ENCODE assay signal across 8 cellular contexts in genomic region chr6:19836799-19837510, GRCh38. TPM values are rescaled to one million over a fixed set of nuclear protein-coding genes. Genes with fewer than 3 reads are reported as not detected.
DNase-seq lines count a peak whose midpoint lies in the region; ATAC-seq and TF ChIP-seq lines count a peak whose summit lies in the region.

TSS of gene ID4 (plus strand) at chr6:19837370. CDS start at chr6:19837755, 385 bp downstream.

- peak within 1 kb of the TSS in 51 of 59 donors; percentile 11 to 88 (median 68) for H3K27ac ChIP-seq in dorsolateral prefrontal cortex

- peak; percentile 80 for DNase-seq in G401 (ENCODE audit: low spot score)
- peak; percentile 93 to 94 for DNase-seq in NCI-H524 (lab: John Stamatoyannopoulos, UW)
- DNase-seq in dorsolateral prefrontal cortex: peak; percentile 57 to 90 (median 85)
- peak; percentile 100 for DNase-seq in left kidney (ENCODE audit: low read depth, low spot score)
- DNase-seq in stromal cell of bone marrow (ENCODE audit: low read depth): peak; percentile 95
- DNase-seq in SW 1271 (lab: John Stamatoyannopoulos, UW): no peak

- in situ Hi-C loops in G401 (cut with HindIII; ENCODE audit: low sequenced_read_pairs): no loop called here

- intact Hi-C loops in dorsolateral prefrontal cortex (cut with DNase I): loop anchor here (2.0 to 5.0 kb wide), 2 partner anchors 32 to 35 kb away; no protein-coding TSS in a partner anchor

- TF ChIP-seq CTCF in dorsolateral prefrontal cortex (IDR thresholded peaks at IDR 0.05 in 54 of 56, conservative IDR thresholded peaks at IDR 0.05 in 2 of 56; ENCODE audit: low read depth in 1 of 56, partially characterized antibody in 56 of 56): no peak

- H3K27me3 ChIP-seq in dorsolateral prefrontal cortex: peaks cover 0 to 66% (median 20%) of the 10 kb centered on the region in 45 donors

- H3K4me3 ChIP-seq in dorsolateral prefrontal cortex: peak within 1 kb of the TSS; percentile 35 to 77 (median 63)

- no peak for ATAC-seq in GM21423 (IDR thresholded peaks at IDR 0.05; ENCODE audit: unreplicated experiment)
- no peak for ATAC-seq in GM18511 (IDR thresholded peaks at IDR 0.05; ENCODE audit: unreplicated experiment)

RNA-seq across cellular contexts. Expression of gene ID4, which starts in this region (rescaled TPM):
- 33.5 and 38.2 TPM in 2 replicates for total RNA-seq in G401 (2014; rRNA removed; shearing (Covaris generic))
- 100 to 1,000 TPM in 2 of 120 experiments, 10 to 100 TPM in 118; 11.2 to 125 (median 47.8) TPM for total RNA-seq in dorsolateral prefrontal cortex

Comparison
In these comparisons a context has a peak if more than half of its experiments do, and no peak if none do; other contexts are left out.
1. DNase-seq: peak in G401 (single experiment), NCI-H524 (2 of 2), dorsolateral prefrontal cortex (10 of 10), left kidney (single experiment) and stromal cell of bone marrow (single experiment); none in SW 1271 (0 of 2).